ENCODE assay signal across 8 cellular contexts in genomic region chr3:168467085-168467714, GRCh38.
A peak's percentile ranks its signal among the peaks of the same experiment; 100 is the strongest.
DNase-seq lines count a peak whose midpoint lies in the region; ATAC-seq and TF ChIP-seq lines count a peak whose summit lies in the region.

No MANE protein-coding gene starts in this region.

- H3K4me1 ChIP-seq in thyroid gland = no peaks in the 10 kb centered on the region

- peak; percentile 72 for DNase-seq in DMS 273 (lab: John Stamatoyannopoulos, UW; ENCODE audit: unreplicated experiment)
- peak; percentile 60 for DNase-seq in islet precursor cell
- no peak for DNase-seq in DMS79 (lab: John Stamatoyannopoulos, UW)
- DNase-seq in thyroid gland = no peak

- H3K36me3 ChIP-seq in thyroid gland = no peaks in the 10 kb centered on the region

- no peak overlapping the region for H3K4me3 ChIP-seq in thyroid gland (replicated peaks in 1 of 3)

- TF ChIP-seq CTCF in VCaP (conservative IDR thresholded peaks at IDR 0.05) (peak; percentile 60), thyroid gland (IDR thresholded peaks at IDR 0.05) (peak in 1 of 6 experiments; percentile 11)

- no peak for TF ChIP-seq POLR2A in thyroid gland (IDR thresholded peaks at IDR 0.05)

- H3K9me3 ChIP-seq in thyroid gland = no peaks in the 10 kb centered on the region

- intact Hi-C loops in thyroid gland (cut with DNase I) = no loop called here

- 55 to 64% methylated on average over 6 of the region's 6 CpGs for WGBS in thyroid gland, 2 donors

- ATAC-seq in GM21390 (IDR thresholded peaks at IDR 0.05; ENCODE audit: unreplicated experiment) (peak; percentile 86), HG03571 (IDR thresholded peaks at IDR 0.05; ENCODE audit: unreplicated experiment) (peak; percentile 66), GM21576 (IDR thresholded peaks at IDR 0.05; ENCODE audit: unreplicated experiment) (no peak)

- H3K27me3 ChIP-seq in thyroid gland = no peaks in the 10 kb centered on the region

- H3K27ac ChIP-seq in VCaP (no peak overlapping the region), thyroid gland (no peak overlapping the region)

Comparison
In these comparisons a context has a peak if more than half of its experiments do, and no peak if none do; other contexts are left out.
1. DNase-seq: peak in DMS 273 (single experiment) and islet precursor cell (single experiment); none in DMS79 (single experiment) and thyroid gland (0 of 2).